In genomic region chr14:95386536-95386935, GRCh38 we compare ENCODE assay signal across 23 cellular contexts.
"Had no signal": no experiment of that assay in that cellular context is flagged by ENCODE, and none has a peak within 500 bp of the region (broad histone marks: within the 10 kb centered on the region; RNA-seq: fewer than 3 reads in every experiment).

No MANE protein-coding gene starts in this region.

- ATAC-seq: activated CD4-positive, alpha-beta T cell treated with anti-CD3 and anti-CD28 coated beads for 36 hours; T-cell had no signal

- H3K4me3 Mint-ChIP-seq: activated CD4-positive, alpha-beta memory T cell treated with anti-CD3 and anti-CD28 coated beads, Interleukin-2, amount 10 ng/mL, durations not matched to agents 7 days and 5 days; activated CD4-positive, alpha-beta T cell treated with anti-CD3 and anti-CD28 coated beads for 36 hours; activated naive CD8-positive, alpha-beta T cell treated with anti-CD3 and anti-CD28 coated beads, Interleukin-2, amount 10 ng/mL, durations not matched to agents 7 days and 5 days; T-cell had no signal

- H3K27me3 Mint-ChIP-seq: activated CD4-positive, alpha-beta memory T cell treated with anti-CD3 and anti-CD28 coated beads, Interleukin-2, amount 10 ng/mL, durations not matched to agents 7 days and 5 days had no signal

- H3K4me1 Mint-ChIP-seq: activated CD4-positive, alpha-beta memory T cell treated with anti-CD3 and anti-CD28 coated beads, Interleukin-2, amount 10 ng/mL, durations not matched to agents 7 days and 5 days; activated CD4-positive, alpha-beta T cell treated with anti-CD3 and anti-CD28 coated beads for 36 hours; activated naive CD8-positive, alpha-beta T cell treated with anti-CD3 and anti-CD28 coated beads, Interleukin-2, amount 10 ng/mL, durations not matched to agents 7 days and 5 days; T-cell had no signal

- H3K36me3 ChIP-seq: adrenal gland had no signal

- H3K27me3 ChIP-seq: adrenal gland had no signal

- H3K4me3 ChIP-seq: adrenal gland, SK-N-MC had no signal

- DNase-seq: activated CD4-positive, alpha-beta memory T cell treated with anti-CD3 and anti-CD28 coated beads, Interleukin-2, amount 10 ng/mL, durations not matched to agents 7 days and 5 days; activated CD4-positive, alpha-beta T cell treated with anti-CD3 and anti-CD28 coated beads for 36 hours; activated CD4-positive, alpha-beta T cell treated with anti-CD3 and anti-CD28 coated beads, Interleukin-2, amount 50 U/mL, for 1 hour; activated CD8-positive, alpha-beta memory T cell treated with anti-CD3 and anti-CD28 coated beads, Interleukin-2, amount 50 U/mL, for 4 hours; activated naive CD4-positive, alpha-beta T cell treated with anti-CD3 and anti-CD28 coated beads, Interleukin-2, amount 50 U/mL, for 16 hours; activated naive CD8-positive, alpha-beta T cell treated with anti-CD3 and anti-CD28 coated beads, Interleukin-2, amount 10 ng/mL, durations not matched to agents 7 days and 5 days; activated T-cell treated with anti-CD3 and anti-CD28 coated beads, Interleukin-2, amount 50 U/mL, for 1 hour; anterior cingulate cortex; Karpas-422; NCI-H1105 treated with DMSO at 0.1 percent for 48 hours; NCI-H146; NCI-H187 treated with DMSO at 0.1 percent for 48 hours; NCI-H2081 treated with DMSO at 0.1 percent for 48 hours; NCI-H2171; NCI-H2227 treated with DMSO at 0.1 percent for 48 hours; NCI-H446 treated with DMSO at 0.1 percent for 48 hours; NCI-H524 treated with DMSO at 0.1 percent for 48 hours; NCI-H748 treated with DMSO at 0.1 percent for 48 hours; T-cell; T-helper 2 cell; T1000 had no signal

- H3K9me3 Mint-ChIP-seq: activated CD4-positive, alpha-beta memory T cell treated with anti-CD3 and anti-CD28 coated beads, Interleukin-2, amount 10 ng/mL, durations not matched to agents 7 days and 5 days had no signal

- H3K27ac Mint-ChIP-seq: activated CD4-positive, alpha-beta memory T cell treated with anti-CD3 and anti-CD28 coated beads, Interleukin-2, amount 10 ng/mL, durations not matched to agents 7 days and 5 days; activated CD4-positive, alpha-beta T cell treated with anti-CD3 and anti-CD28 coated beads for 36 hours; activated naive CD8-positive, alpha-beta T cell treated with anti-CD3 and anti-CD28 coated beads, Interleukin-2, amount 10 ng/mL, durations not matched to agents 7 days and 5 days; T-cell had no signal

- H3K36me3 Mint-ChIP-seq: activated naive CD8-positive, alpha-beta T cell treated with anti-CD3 and anti-CD28 coated beads, Interleukin-2, amount 10 ng/mL, durations not matched to agents 7 days and 5 days; T-cell had no signal
